13 cellular contexts compared by ENCODE assay signal in genomic region chr2:211503856-211504255, GRCh38.
DNase-seq lines count a peak whose midpoint lies in the region; ATAC-seq, FAIRE-seq and TF ChIP-seq lines count a peak whose summit lies in the region.
"Had no signal": no experiment of that assay in that cellular context is flagged by ENCODE, and none has a peak within 500 bp of the region (broad histone marks: within the 10 kb centered on the region; RNA-seq: fewer than 3 reads in every experiment).

No MANE protein-coding gene starts in this region.

- no peak for FAIRE-seq in HepG2 (lab: Jason Lieb, UNC)

- TF ChIP-seq EP300 in HepG2 (IDR thresholded peaks at IDR 0.05; ENCODE audit: low read depth in 2 of 2, low read length in 2 of 2), result no peak
- no peak for TF ChIP-seq EP300 in HepG2 (CRISPR knock-in tag; IDR thresholded peaks at IDR 0.05; ENCODE audit: borderline replicate concordance)

- no peak overlapping the region for H3K4me2 ChIP-seq in HepG2 (ENCODE audit: low read depth, low read length)
- H3K4me2 ChIP-seq: smooth muscle cell had no signal

- POLR2A ChIA-PET in HepG2 (lab: Yijun Ruan, JAX), result no interaction called here

- 0 out of 2 replicates have a peak, but pooled peaks have one; percentile 18 for TF ChIP-seq CTCF in HepG2 (CRISPR knock-in tag; IDR thresholded peaks at IDR 0.05)
- TF ChIP-seq CTCF in right lobe of liver (IDR thresholded peaks at IDR 0.05), result no peak
- TF ChIP-seq CTCF in testis (IDR thresholded peaks at IDR 0.05), result peak in 2 of 3 experiments; percentile 16 to 19

- H3K4me3 ChIP-seq in HepG2 (replicated peaks in 1 of 3; ENCODE audit: insufficient read depth in 1 of 3, low read depth in 2 of 3, low read length in 3 of 3) (no peak overlapping the region), right lobe of liver (no peak overlapping the region), testis (no peak overlapping the region)
- H3K4me3 ChIP-seq: smooth muscle cell had no signal

- no peaks in the 10 kb centered on the region for H3K36me3 Mint-ChIP-seq in stimulated activated naive B cell treated with anti-CD40 and anti-IgM and Interleukin-4, amounts not matched to agents 10 μg/mL and 1 μg/mL and 100 μg/mL, for 72 hours

- intact Hi-C loops in HepG2 (cut with micrococcal nuclease; ENCODE audit: unreplicated experiment) (no loop called here), right lobe of liver (cut with DNase I) (no loop called here), testis (cut with DNase I; ENCODE audit: low total_unique reads) (no loop called here)

- no peaks in the 10 kb centered on the region for H3K36me3 ChIP-seq in HepG2 (replicated peaks in 1 of 2; ENCODE audit: control insufficient read depth in 1 of 2, insufficient read depth in 2 of 2, low read length in 2 of 2)
- no peaks in the 10 kb centered on the region for H3K36me3 ChIP-seq in right lobe of liver
- H3K36me3 ChIP-seq in testis (ENCODE audit: low read depth, missing control alignments), result no peaks in the 10 kb centered on the region

- no TSS peak for BruUV-seq in HepG2 (replicated peaks; lab: Mats Ljungman, UMichigan)

- in situ Hi-C loops in HepG2 (cut with HindIII; ENCODE audit: extremely low pct_ligation_motif_present, low pct_unique_long_range_greater_than_20kb), result no loop called here

- DNase-seq in HepG2 (ENCODE audit: low spot score) (no peak), right lobe of liver (no peak), OCI-M1 (lab: John Stamatoyannopoulos, UW) (peak; percentile 56), testis (no peak)
- DNase-seq in stimulated activated naive B cell treated with anti-CD40 and anti-IgM and Interleukin-4, amounts not matched to agents 10 μg/mL and 1 μg/mL and 100 μg/mL, for 72 hours, result no peak
- DNase-seq: activated CD8-positive, alpha-beta memory T cell treated with anti-CD3 and anti-CD28 coated beads, Interleukin-2, amount 50 U/mL, for 4 hours; NK-92 treated with Interleukin-12 subunit alpha and Interleukin-12 subunit beta, amount 100 ng/mL, for 24 hours had no signal

- CTCF ChIA-PET in HepG2 (lab: Yijun Ruan, JAX; ENCODE audit: low intra/inter-chr PET ratio, low total read pairs), result no interaction called here

- H3K9ac ChIP-seq in HepG2 (ENCODE audit: insufficient read depth, low read depth, low read length), result no peak overlapping the region

- no peak overlapping the region for H3K4me3 Mint-ChIP-seq in stimulated activated naive B cell treated with anti-CD40 and anti-IgM and Interleukin-4, amounts not matched to agents 10 μg/mL and 1 μg/mL and 100 μg/mL, for 72 hours
- H3K4me3 Mint-ChIP-seq: T-helper 2 cell treated with Interferon-gamma antibody and Interleukin-4, amounts not matched to agents 5 μg/mL and 100 μg/mL, for 36 hours had no signal

- H3K27ac Mint-ChIP-seq in stimulated activated naive B cell treated with anti-CD40 and anti-IgM and Interleukin-4, amounts not matched to agents 10 μg/mL and 1 μg/mL and 100 μg/mL, for 72 hours, result no peak overlapping the region
- H3K27ac Mint-ChIP-seq: T-helper 2 cell treated with Interferon-gamma antibody and Interleukin-4, amounts not matched to agents 5 μg/mL and 100 μg/mL, for 36 hours had no signal

- TF ChIP-seq POLR2A in HepG2 (IDR thresholded peaks at IDR 0.05; ENCODE audit: insufficient read depth in 1 of 2, low read depth in 2 of 2, low read length in 2 of 2) (no peak), right lobe of liver (IDR thresholded peaks at IDR 0.05) (no peak), testis (IDR thresholded peaks at IDR 0.05) (no peak)

- no peaks in the 10 kb centered on the region for H4K20me1 ChIP-seq in HepG2 (ENCODE audit: insufficient read depth, low read length)

- H3K4me1 ChIP-seq in HepG2 (ENCODE audit: insufficient read depth, low read length), result no peaks in the 10 kb centered on the region
- no peaks in the 10 kb centered on the region for H3K4me1 ChIP-seq in right lobe of liver
- H3K4me1 ChIP-seq in testis, result no peaks in the 10 kb centered on the region

- no peak; the same call in 2 of the 3 replicates for ATAC-seq in HepG2
- no peak for ATAC-seq in right lobe of liver
- ATAC-seq in HG02885 (IDR thresholded peaks at IDR 0.05; ENCODE audit: poor library complexity, unreplicated experiment), result peak; percentile 77
- ATAC-seq in HG03521 (IDR thresholded peaks at IDR 0.05; ENCODE audit: unreplicated experiment), result no peak
- ATAC-seq in HG03045 (IDR thresholded peaks at IDR 0.05; ENCODE audit: unreplicated experiment), result no peak
- no peak for ATAC-seq in stimulated activated naive B cell treated with anti-CD40 and anti-IgM and Interleukin-4, amounts not matched to agents 10 μg/mL and 1 μg/mL and 100 μg/mL, for 72 hours (replicated peaks)

- H3K9me3 ChIP-seq in HepG2 (ENCODE audit: low read length) (no peaks in the 10 kb centered on the region; the same call in 1 of the 2 replicates), right lobe of liver (no peaks in the 10 kb centered on the region), testis (no peaks in the 10 kb centered on the region)

- no peak overlapping the region for H2AFZ ChIP-seq in HepG2 (ENCODE audit: low read length)

- H3K79me2 ChIP-seq in HepG2 (ENCODE audit: insufficient read depth, low read length), result no peaks in the 10 kb centered on the region

- H3K9me3 Mint-ChIP-seq in stimulated activated naive B cell treated with anti-CD40 and anti-IgM and Interleukin-4, amounts not matched to agents 10 μg/mL and 1 μg/mL and 100 μg/mL, for 72 hours, result peaks cover 3 to 20% of the 10 kb centered on the region in 2 donors

- H3K27me3 ChIP-seq in HepG2 (ENCODE audit: control insufficient read depth in 1 of 2, insufficient read depth in 2 of 2, low read length in 2 of 2) (no peaks in the 10 kb centered on the region), right lobe of liver (no peaks in the 10 kb centered on the region), testis (no peaks in the 10 kb centered on the region)

- no peak for TF ChIP-seq RAD21 in HepG2 (CRISPR knock-in tag; IDR thresholded peaks at IDR 0.05)

- no peaks in the 10 kb centered on the region for H3K4me1 Mint-ChIP-seq in stimulated activated naive B cell treated with anti-CD40 and anti-IgM and Interleukin-4, amounts not matched to agents 10 μg/mL and 1 μg/mL and 100 μg/mL, for 72 hours

- H3K27ac ChIP-seq in HepG2 (ENCODE audit: extremely low read length, insufficient read depth, low read length) (no peak overlapping the region), right lobe of liver (no peak overlapping the region), testis (no peak overlapping the region)
- H3K27ac ChIP-seq: epithelial cell of prostate had no signal

- H3K27me3 Mint-ChIP-seq in stimulated activated naive B cell treated with anti-CD40 and anti-IgM and Interleukin-4, amounts not matched to agents 10 μg/mL and 1 μg/mL and 100 μg/mL, for 72 hours, result no peaks in the 10 kb centered on the region

TF ChIP-seq in HepG2, 621 proteins besides CTCF, POLR2A, EP300 and RAD21:
- TF ChIP-seq ZNF207 (IDR thresholded peaks at IDR 0.05; ENCODE audit: borderline replicate concordance), result no peak
- TF ChIP-seq ZNF574 (CRISPR knock-in tag; IDR thresholded peaks at IDR 0.05), result peak; percentile 96
- TF ChIP-seq U2AF2 (IDR thresholded peaks at IDR 0.05; ENCODE audit: low read depth, low read length), result no peak
- TF ChIP-seq SNAI1 (CRISPR knock-in tag; IDR thresholded peaks at IDR 0.05; ENCODE audit: borderline replicate concordance), result no peak
- no peak for TF ChIP-seq ISL2 (CRISPR knock-in tag; IDR thresholded peaks at IDR 0.05)
- no peak for TF ChIP-seq CREM (IDR thresholded peaks at IDR 0.05)
- TF ChIP-seq CREM (CRISPR knock-in tag; IDR thresholded peaks at IDR 0.05), result no peak
- no peak for TF ChIP-seq FOSL2 (CRISPR knock-in tag; IDR thresholded peaks at IDR 0.05)

Comparison
In these comparisons a context has a peak if more than half of its experiments do, and no peak if none do; other contexts are left out.
1. CTCF ChIP-seq: peak in HepG2 (single experiment) and testis (2 of 3); none in right lobe of liver (0 of 4).